Comparison of ENCODE assay signal across 19 cellular contexts in genomic region chr5:143119881-143120341, GRCh38.
DNase-seq lines count a peak whose midpoint lies in the region; ATAC-seq, FAIRE-seq and TF ChIP-seq lines count a peak whose summit lies in the region.
"Had no signal": no experiment of that assay in that cellular context is flagged by ENCODE, and none has a peak within 500 bp of the region (broad histone marks: within the 10 kb centered on the region; RNA-seq: fewer than 3 reads in every experiment).

No MANE protein-coding gene starts in this region.

- no peaks in the 10 kb centered on the region for H3K36me3 ChIP-seq in HEK293 (ENCODE audit: control insufficient read depth in 2 of 2, insufficient read depth in 1 of 2, low read length in 2 of 2)
- H3K36me3 ChIP-seq in neutrophil: peaks cover 7% of the 10 kb centered on the region
- H3K36me3 ChIP-seq: suprapubic skin had no signal

- H3K4me1 ChIP-seq in HEK293 (ENCODE audit: control insufficient read depth, insufficient read depth, low read length) (peaks cover 26% of the 10 kb centered on the region), neutrophil (ENCODE audit: control insufficient read depth in 1 of 2, insufficient read depth in 1 of 2, low read depth in 1 of 2, low read length in 1 of 2) (peaks cover 58 to 66% of the 10 kb centered on the region in 2 experiments)
- H3K4me1 ChIP-seq: suprapubic skin had no signal

- H3K4me3 ChIP-seq in HEK293 (ENCODE audit: low read depth, low read length): no peak overlapping the region
- peak overlapping the region; percentile 27 to 47 for H3K4me3 ChIP-seq in neutrophil (ENCODE audit: low read depth in 1 of 2, low read length in 1 of 2)
- H3K4me3 ChIP-seq: suprapubic skin had no signal

- TF ChIP-seq CTCF in HEK293 (tag by site-specific recombination; IDR thresholded peaks at IDR 0.05): no peak
- TF ChIP-seq CTCF in neutrophil (IDR thresholded peaks at IDR 0.05): no peak

- DNase-seq in GM19239 (ENCODE audit: insufficient read length, low spot score): no peak
- peak; percentile 66 for DNase-seq in NCI-H748 (lab: John Stamatoyannopoulos, UW; ENCODE audit: unreplicated experiment)
- no peak for DNase-seq in DMS53 (lab: John Stamatoyannopoulos, UW)
- DNase-seq: activated CD8-positive, alpha-beta T cell treated with anti-CD3 and anti-CD28 coated beads for 36 hours; activated T-cell treated with anti-CD3 and anti-CD28 coated beads, Interleukin-2, amount 50 U/mL, for 4 hours; COR-L47; H7; hippocampal formation; mesendoderm; naive thymus-derived CD8-positive, alpha-beta T cell; NCI-H1436 treated with DMSO at 0.1 percent for 48 hours; SHP77; stimulated activated CD4-positive, alpha-beta T cell treated with anti-CD3 and anti-CD28 coated beads, Interleukin-4, amount 100 ng/mL, for 1 hour had no signal

- no peak for ATAC-seq in HG03175 (IDR thresholded peaks at IDR 0.05; ENCODE audit: unreplicated experiment)
- no peak for ATAC-seq in GM21825 (IDR thresholded peaks at IDR 0.05; ENCODE audit: unreplicated experiment)
- ATAC-seq: activated T-cell treated with anti-CD3 and anti-CD28 coated beads, Interleukin-2, amount 50 U/mL, for 4 hours; naive thymus-derived CD8-positive, alpha-beta T cell had no signal

- CTCF ChIA-PET in HEK293 (lab: Yijun Ruan, JAX): no interaction called here

- H3K9me3 ChIP-seq in HEK293 (ENCODE audit: control insufficient read depth, insufficient read depth, low read depth, low read length) (no peaks in the 10 kb centered on the region), neutrophil (no peaks in the 10 kb centered on the region)
- H3K9me3 ChIP-seq: suprapubic skin had no signal

- FAIRE-seq in GM19239 (lab: Jason Lieb, UNC): peak; percentile 55
- FAIRE-seq: colon had no signal

- POLR2A ChIA-PET in HEK293 (lab: Yijun Ruan, JAX): interaction anchor here (0.7 kb wide), 1 partner anchor 1023 kb away, joined by 3 read pairs; no protein-coding TSS in a partner anchor

- no peak overlapping the region for H3K27ac ChIP-seq in HEK293 (ENCODE audit: extremely low read depth, low read depth, low read length)
- H3K27ac ChIP-seq in neutrophil: peak overlapping the region; percentile 99
- H3K27ac ChIP-seq: suprapubic skin had no signal

- no peaks in the 10 kb centered on the region for H3K27me3 ChIP-seq in neutrophil
- H3K27me3 ChIP-seq: suprapubic skin had no signal

TF ChIP-seq in HEK293, 187 proteins besides CTCF, POLR2A, EP300 and RAD21 (continues in another document):
- TF ChIP-seq ZNF555 (tag by site-specific recombination; conservative IDR thresholded peaks at IDR 0.05): no peak
- no peak for TF ChIP-seq ZNF223 (tag by site-specific recombination; IDR thresholded peaks at IDR 0.05)
- TF ChIP-seq KLF10 (tag by site-specific recombination; IDR thresholded peaks at IDR 0.05): 0 out of 2 replicates have a peak, but pooled peaks have one; percentile 29
- TF ChIP-seq YY2 (tag by site-specific recombination; IDR thresholded peaks at IDR 0.05): 0 out of 2 replicates have a peak, but pooled peaks have one; percentile 47
- TF ChIP-seq ZNF501 (tag by site-specific recombination; IDR thresholded peaks at IDR 0.05): no peak
- no peak for TF ChIP-seq ZNF488 (tag by site-specific recombination; IDR thresholded peaks at IDR 0.05)
- TF ChIP-seq ZNF677 (tag by site-specific recombination; IDR thresholded peaks at IDR 0.05): no peak
- peak; percentile 24; the same call in 1 of the 2 replicates for TF ChIP-seq GLIS1 (tag by site-specific recombination; IDR thresholded peaks at IDR 0.05)
- no peak for TF ChIP-seq ZNF48 (tag by site-specific recombination; IDR thresholded peaks at IDR 0.05)
- TF ChIP-seq ZNF157 (tag by site-specific recombination; IDR thresholded peaks at IDR 0.05): no peak
- TF ChIP-seq ZNF214 (tag by site-specific recombination; IDR thresholded peaks at IDR 0.05; ENCODE audit: borderline replicate concordance): no peak
- 0 out of 2 replicates have a peak, but pooled peaks have one; percentile 20 for TF ChIP-seq IKZF3 (tag by site-specific recombination; IDR thresholded peaks at IDR 0.05)
- TF ChIP-seq ZSCAN30 (tag by site-specific recombination; IDR thresholded peaks at IDR 0.05): peak; percentile 22; the same call in 1 of the 2 replicates
- TF ChIP-seq, protein P1, sequence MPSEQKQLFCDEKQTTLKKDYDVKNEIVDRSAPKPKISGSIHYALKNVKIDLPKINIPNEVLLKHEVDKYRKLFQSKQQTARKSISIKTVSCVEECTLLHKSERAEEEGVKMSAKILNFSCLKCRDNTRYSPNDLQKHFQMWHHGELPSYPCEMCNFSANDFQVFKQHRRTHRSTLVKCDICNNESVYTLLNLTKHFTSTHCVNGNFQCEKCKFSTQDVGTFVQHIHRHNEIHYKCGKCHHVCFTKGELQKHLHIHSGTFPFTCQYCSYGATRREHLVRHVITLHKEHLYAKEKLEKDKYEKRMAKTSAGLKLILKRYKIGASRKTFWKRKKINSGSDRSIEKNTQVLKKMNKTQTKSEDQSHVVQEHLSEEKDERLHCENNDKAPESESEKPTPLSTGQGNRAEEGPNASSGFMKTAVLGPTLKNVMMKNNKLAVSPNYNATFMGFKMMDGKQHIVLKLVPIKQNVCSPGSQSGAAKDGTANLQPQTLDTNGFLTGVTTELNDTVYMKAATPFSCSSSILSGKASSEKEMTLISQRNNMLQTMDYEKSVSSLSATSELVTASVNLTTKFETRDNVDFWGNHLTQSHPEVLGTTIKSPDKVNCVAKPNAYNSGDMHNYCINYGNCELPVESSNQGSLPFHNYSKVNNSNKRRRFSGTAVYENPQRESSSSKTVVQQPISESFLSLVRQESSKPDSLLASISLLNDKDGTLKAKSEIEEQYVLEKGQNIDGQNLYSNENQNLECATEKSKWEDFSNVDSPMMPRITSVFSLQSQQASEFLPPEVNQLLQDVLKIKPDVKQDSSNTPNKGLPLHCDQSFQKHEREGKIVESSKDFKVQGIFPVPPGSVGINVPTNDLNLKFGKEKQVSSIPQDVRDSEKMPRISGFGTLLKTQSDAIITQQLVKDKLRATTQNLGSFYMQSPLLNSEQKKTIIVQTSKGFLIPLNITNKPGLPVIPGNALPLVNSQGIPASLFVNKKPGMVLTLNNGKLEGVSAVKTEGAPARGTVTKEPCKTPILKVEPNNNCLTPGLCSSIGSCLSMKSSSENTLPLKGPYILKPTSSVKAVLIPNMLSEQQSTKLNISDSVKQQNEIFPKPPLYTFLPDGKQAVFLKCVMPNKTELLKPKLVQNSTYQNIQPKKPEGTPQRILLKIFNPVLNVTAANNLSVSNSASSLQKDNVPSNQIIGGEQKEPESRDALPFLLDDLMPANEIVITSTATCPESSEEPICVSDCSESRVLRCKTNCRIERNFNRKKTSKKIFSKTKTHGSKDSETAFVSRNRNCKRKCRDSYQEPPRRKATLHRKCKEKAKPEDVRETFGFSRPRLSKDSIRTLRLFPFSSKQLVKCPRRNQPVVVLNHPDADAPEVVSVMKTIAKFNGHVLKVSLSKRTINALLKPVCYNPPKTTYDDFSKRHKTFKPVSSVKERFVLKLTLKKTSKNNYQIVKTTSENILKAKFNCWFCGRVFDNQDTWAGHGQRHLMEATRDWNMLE (tag by site-specific recombination; conservative IDR thresholded peaks at IDR 0.05; ENCODE audit: low read depth): no peak
- TF ChIP-seq, protein P2, sequence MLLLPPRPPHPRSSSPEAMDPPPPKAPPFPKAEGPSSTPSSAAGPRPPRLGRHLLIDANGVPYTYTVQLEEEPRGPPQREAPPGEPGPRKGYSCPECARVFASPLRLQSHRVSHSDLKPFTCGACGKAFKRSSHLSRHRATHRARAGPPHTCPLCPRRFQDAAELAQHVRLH (tag by site-specific recombination; IDR thresholded peaks at IDR 0.05): 0 out of 2 replicates have a peak, but pooled peaks have one; percentile 22
- TF ChIP-seq ZNF292 (tag by site-specific recombination; IDR thresholded peaks at IDR 0.05; ENCODE audit: borderline replicate concordance, low read depth): no peak
- TF ChIP-seq, protein P3, sequence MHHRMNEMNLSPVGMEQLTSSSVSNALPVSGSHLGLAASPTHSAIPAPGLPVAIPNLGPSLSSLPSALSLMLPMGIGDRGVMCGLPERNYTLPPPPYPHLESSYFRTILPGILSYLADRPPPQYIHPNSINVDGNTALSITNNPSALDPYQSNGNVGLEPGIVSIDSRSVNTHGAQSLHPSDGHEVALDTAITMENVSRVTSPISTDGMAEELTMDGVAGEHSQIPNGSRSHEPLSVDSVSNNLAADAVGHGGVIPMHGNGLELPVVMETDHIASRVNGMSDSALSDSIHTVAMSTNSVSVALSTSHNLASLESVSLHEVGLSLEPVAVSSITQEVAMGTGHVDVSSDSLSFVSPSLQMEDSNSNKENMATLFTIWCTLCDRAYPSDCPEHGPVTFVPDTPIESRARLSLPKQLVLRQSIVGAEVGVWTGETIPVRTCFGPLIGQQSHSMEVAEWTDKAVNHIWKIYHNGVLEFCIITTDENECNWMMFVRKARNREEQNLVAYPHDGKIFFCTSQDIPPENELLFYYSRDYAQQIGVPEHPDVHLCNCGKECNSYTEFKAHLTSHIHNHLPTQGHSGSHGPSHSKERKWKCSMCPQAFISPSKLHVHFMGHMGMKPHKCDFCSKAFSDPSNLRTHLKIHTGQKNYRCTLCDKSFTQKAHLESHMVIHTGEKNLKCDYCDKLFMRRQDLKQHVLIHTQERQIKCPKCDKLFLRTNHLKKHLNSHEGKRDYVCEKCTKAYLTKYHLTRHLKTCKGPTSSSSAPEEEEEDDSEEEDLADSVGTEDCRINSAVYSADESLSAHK (tag by site-specific recombination; IDR thresholded peaks at IDR 0.05): peak; percentile 48
- no peak for TF ChIP-seq ZFP37 (tag by site-specific recombination; IDR thresholded peaks at IDR 0.05)
- TF ChIP-seq ZFP41 (tag by site-specific recombination; IDR thresholded peaks at IDR 0.05; ENCODE audit: borderline replicate concordance): no peak
